11 cellular contexts compared by ENCODE assay signal in genomic region chr7:102152672-102153585, GRCh38.
DNase-seq lines count a peak whose midpoint lies in the region; ATAC-seq, FAIRE-seq and TF ChIP-seq lines count a peak whose summit lies in the region.
"Had no signal": no experiment of that assay in that cellular context is flagged by ENCODE, and none has a peak within 500 bp of the region (broad histone marks: within the 10 kb centered on the region; RNA-seq: fewer than 3 reads in every experiment).

No MANE protein-coding gene starts in this region.

- no peak overlapping the region; the same call in 1 of the 2 replicates for H3K4me3 ChIP-seq in GM23338
- no peak overlapping the region for H3K4me3 ChIP-seq in RWPE2 (ENCODE audit: severe bottlenecking)
- no peak overlapping the region for H3K4me3 ChIP-seq in heart right ventricle
- no peak overlapping the region for H3K4me3 ChIP-seq in pancreas

- H3K27ac ChIP-seq in GM23338 (ENCODE audit: low read depth), result peak overlapping the region; percentile 94
- peak overlapping the region; percentile 89 for H3K27ac ChIP-seq in RWPE2 (ENCODE audit: poor library complexity, severe bottlenecking)
- peak overlapping the region; percentile 44 to 85 (median 72) for H3K27ac ChIP-seq in heart right ventricle
- H3K27ac ChIP-seq in pancreas, result no peak overlapping the region

- no peak for FAIRE-seq in pancreas (lab: Jason Lieb, UNC)

- H3K4me1 ChIP-seq in GM23338 (ENCODE audit: insufficient read depth), result peaks cover 32% of the 10 kb centered on the region
- H3K4me1 ChIP-seq in RWPE2 (ENCODE audit: insufficient read depth, poor library complexity, severe bottlenecking), result peaks cover 31% of the 10 kb centered on the region
- H3K4me1 ChIP-seq in heart right ventricle, result peaks cover 0 to 32% (median 15%) of the 10 kb centered on the region in 9 donors
- H3K4me1 ChIP-seq in pancreas, result no peaks in the 10 kb centered on the region

- no peaks in the 10 kb centered on the region for H3K9me3 ChIP-seq in RWPE2 (ENCODE audit: severe bottlenecking)
- no peaks in the 10 kb centered on the region for H3K9me3 ChIP-seq in heart right ventricle
- H3K9me3 ChIP-seq in pancreas, result no peaks in the 10 kb centered on the region

- intact Hi-C loops in heart right ventricle (cut with DNase I) (no loop called here), pancreas (cut with DNase I) (no loop called here)
- intact Hi-C loops in activated CD4-positive, alpha-beta T cell treated with anti-CD3 and anti-CD28 coated beads for 36 hours (cut with DNase I, micrococcal nuclease), result loop anchor here in 1 of 2 experiments (2.0 kb wide), 1 partner anchor 20 kb away; no protein-coding TSS in a partner anchor

- peak overlapping the region; percentile 35 for H3K4me3 Mint-ChIP-seq in GM23338
- no peak overlapping the region for H3K4me3 Mint-ChIP-seq in activated CD4-positive, alpha-beta T cell treated with anti-CD3 and anti-CD28 coated beads for 36 hours

- 38 to 54% methylated on average over 21 of the region's 21 CpGs for WGBS in heart right ventricle, 2 donors
- WGBS in pancreas, 2 donors, result 78 to 79% methylated on average over 21 of the region's 21 CpGs

- peaks cover 8% of the 10 kb centered on the region for H3K27me3 Mint-ChIP-seq in GM23338 (ENCODE audit: insufficient read depth, low read depth, poor library complexity)
- H3K27me3 Mint-ChIP-seq in activated CD4-positive, alpha-beta T cell treated with anti-CD3 and anti-CD28 coated beads for 36 hours, result no peaks in the 10 kb centered on the region

- ATAC-seq in GM23338, result peak; percentile 82
- peak; percentile 95 for ATAC-seq in RWPE2 (ENCODE audit: low read depth)
- peak; percentile 56 to 89 (median 86) for ATAC-seq in heart right ventricle
- peak in 3 of 4 donors; percentile 60 to 80 (median 72) for ATAC-seq in pancreas
- ATAC-seq in HG03460 (IDR thresholded peaks at IDR 0.05; ENCODE audit: unreplicated experiment), result no peak
- ATAC-seq in activated CD4-positive, alpha-beta T cell treated with anti-CD3 and anti-CD28 coated beads for 36 hours, result no peak
- no peak for ATAC-seq in GM21723 (IDR thresholded peaks at IDR 0.05; ENCODE audit: unreplicated experiment)

- H3K9me3 Mint-ChIP-seq in GM23338, result no peaks in the 10 kb centered on the region
- H3K9me3 Mint-ChIP-seq in activated CD4-positive, alpha-beta T cell treated with anti-CD3 and anti-CD28 coated beads for 36 hours (ENCODE audit: low read depth), result no peaks in the 10 kb centered on the region

- POLR2A ChIA-PET in activated CD4-positive, alpha-beta T cell treated with anti-CD3 and anti-CD28 coated beads for 36 hours (lab: Charles Lee), result no interaction called here

- no peaks in the 10 kb centered on the region for H3K9me2 ChIP-seq in GM23338 (ENCODE audit: insufficient read depth)

- peak overlapping the region; percentile 96 for H3K27ac Mint-ChIP-seq in GM23338
- H3K27ac Mint-ChIP-seq in activated CD4-positive, alpha-beta T cell treated with anti-CD3 and anti-CD28 coated beads for 36 hours, result no peak overlapping the region

- H3K4me2 ChIP-seq in GM23338, result peak overlapping the region; percentile 24

- H3K4me1 Mint-ChIP-seq in GM23338, result peaks cover 33% of the 10 kb centered on the region
- H3K4me1 Mint-ChIP-seq in activated CD4-positive, alpha-beta T cell treated with anti-CD3 and anti-CD28 coated beads for 36 hours, result no peaks in the 10 kb centered on the region

- peak; percentile 95 for DNase-seq in GM23338 (ENCODE audit: low spot score)
- peak; percentile 97 for DNase-seq in RWPE2 (ENCODE audit: low spot score)
- peak; percentile 33 to 48 for DNase-seq in heart right ventricle
- DNase-seq in pancreas, result no peak
- no peak for DNase-seq in AML-193 (lab: John Stamatoyannopoulos, UW)
- no peak for DNase-seq in activated CD4-positive, alpha-beta T cell treated with anti-CD3 and anti-CD28 coated beads for 36 hours
- DNase-seq: activated CD4-positive, CD25-positive, alpha-beta regulatory T cell treated with anti-CD3 and anti-CD28 coated beads, Interleukin-2, amount 50 U/mL, for 72 hours; effector CD4-positive, alpha-beta T cell; NCI-H187 treated with DMSO at 0.1 percent for 48 hours had no signal

- TF ChIP-seq CTCF in GM23338 (conservative IDR thresholded peaks at IDR 0.05; ENCODE audit: low read depth in 2 of 2) (no peak), RWPE2 (IDR thresholded peaks at IDR 0.05; ENCODE audit: poor library complexity, severe bottlenecking) (no peak), heart right ventricle (IDR thresholded peaks at IDR 0.05) (no peak), pancreas (IDR thresholded peaks at IDR 0.05) (no peak)

- no peak overlapping the region for H2AFZ ChIP-seq in GM23338

- H3K79me2 ChIP-seq in GM23338 (replicated peaks; ENCODE audit: insufficient read depth), result no peaks in the 10 kb centered on the region

- CTCF ChIA-PET in activated CD4-positive, alpha-beta T cell treated with anti-CD3 and anti-CD28 coated beads for 36 hours (lab: Charles Lee), result interaction anchor here (0.6 kb wide), 1 partner anchor 150 kb away, joined by 3 read pairs; no protein-coding TSS in a partner anchor

- no peaks in the 10 kb centered on the region for H3K27me3 ChIP-seq in GM23338 (ENCODE audit: insufficient read depth)
- no peaks in the 10 kb centered on the region for H3K27me3 ChIP-seq in RWPE2 (ENCODE audit: insufficient read depth, poor library complexity, severe bottlenecking)
- no peaks in the 10 kb centered on the region for H3K27me3 ChIP-seq in heart right ventricle
- no peaks in the 10 kb centered on the region for H3K27me3 ChIP-seq in pancreas

- no peaks in the 10 kb centered on the region for H3K36me3 ChIP-seq in GM23338 (ENCODE audit: insufficient read depth)
- H3K36me3 ChIP-seq in RWPE2 (ENCODE audit: low read depth), result no peaks in the 10 kb centered on the region
- peaks cover 0 to 13% (median 0%) of the 10 kb centered on the region in 9 donors for H3K36me3 ChIP-seq in heart right ventricle
- H3K36me3 ChIP-seq in pancreas, result no peaks in the 10 kb centered on the region

- no peaks in the 10 kb centered on the region for H4K20me1 ChIP-seq in GM23338 (replicated peaks; ENCODE audit: insufficient read depth)

- peaks cover 6% of the 10 kb centered on the region; the same call in 1 of the 2 replicates for H3F3A ChIP-seq in GM23338 (replicated peaks; ENCODE audit: low read depth)

- peaks cover 8% of the 10 kb centered on the region for H3K36me3 Mint-ChIP-seq in GM23338 (ENCODE audit: low read depth)
- H3K36me3 Mint-ChIP-seq in activated CD4-positive, alpha-beta T cell treated with anti-CD3 and anti-CD28 coated beads for 36 hours (ENCODE audit: low read depth), result peaks cover 3% of the 10 kb centered on the region

TF ChIP-seq in GM23338, 12 proteins besides CTCF, POLR2A, EP300 and RAD21:
- TF ChIP-seq NANOG (IDR thresholded peaks at IDR 0.05; ENCODE audit: borderline replicate concordance) (no peak), CREB1 (CRISPR knock-in tag; IDR thresholded peaks at IDR 0.05; ENCODE audit: low read depth) (peak; percentile 70), ETS1 (IDR thresholded peaks at IDR 0.05) (no peak), ZNF331 (CRISPR knock-in tag; IDR thresholded peaks at IDR 0.05; ENCODE audit: low read depth) (no peak)

Comparison
In these comparisons a context has a peak if more than half of its experiments do, and no peak if none do; other contexts are left out.
1. ATAC-seq: peak in GM23338 (single experiment), RWPE2 (single experiment), heart right ventricle (8 of 8) and pancreas (3 of 4); none in HG03460 (single experiment), activated CD4-positive, alpha-beta T cell treated with anti-CD3 and anti-CD28 coated beads for 36 hours (single experiment) and GM21723 (single experiment).
2. DNase-seq: peak in GM23338 (single experiment), RWPE2 (single experiment) and heart right ventricle (2 of 2); none in pancreas (0 of 6), AML-193 (0 of 2) and activated CD4-positive, alpha-beta T cell treated with anti-CD3 and anti-CD28 coated beads for 36 hours (single experiment).
3. H3K27ac ChIP-seq: peak in GM23338 (single experiment), RWPE2 (single experiment) and heart right ventricle (10 of 10); none in pancreas (0 of 4).